ENCODE assay signal across 1 cellular context in the genomic region with DNA sequence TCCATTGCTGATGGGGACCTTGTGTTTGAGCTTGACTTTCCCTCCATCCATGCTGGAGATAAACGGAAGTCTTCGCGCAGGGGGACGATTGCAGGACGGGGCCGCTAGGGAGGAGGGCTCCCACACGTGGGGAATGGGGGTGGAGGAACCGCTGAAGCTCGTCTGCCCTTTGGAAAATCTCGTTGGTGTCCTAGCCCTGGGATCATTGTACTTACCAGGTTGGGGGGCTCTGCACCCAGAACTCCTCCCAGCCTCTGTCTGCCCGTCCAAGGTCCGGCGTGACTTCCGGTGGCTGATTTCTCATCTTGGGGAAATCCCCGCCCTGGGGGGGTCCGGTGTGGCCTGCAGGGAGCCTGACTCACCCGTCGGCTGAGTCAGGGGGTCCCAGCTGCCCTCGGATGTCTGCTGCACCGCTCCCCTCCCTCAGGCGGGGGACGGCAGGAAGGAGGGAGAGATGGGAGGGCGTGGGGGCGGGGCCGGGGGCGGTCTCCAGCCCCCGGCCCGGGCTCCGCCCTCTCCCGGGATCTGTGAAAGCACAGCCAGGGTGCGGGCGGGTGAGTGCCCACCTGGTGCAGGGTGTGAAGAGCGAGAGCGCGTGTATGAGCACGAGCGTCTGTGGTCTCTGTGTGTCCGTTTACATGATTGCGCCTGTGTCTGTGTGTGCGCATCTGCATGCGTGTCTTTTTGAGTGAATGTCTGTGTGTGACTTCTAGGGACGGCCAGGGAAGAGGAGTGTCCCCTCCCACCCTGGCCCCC.
TF ChIP-seq lines count a peak whose summit lies in the region.

No MANE protein-coding gene starts in this region.

TF ChIP-seq in K562, 482 proteins besides CTCF, POLR2A, EP300 and RAD21 (continued from another document and continues in another):
- TF ChIP-seq RCOR1 (IDR thresholded peaks at IDR 0.05; ENCODE audit: borderline replicate concordance in 1 of 2, low read depth in 2 of 2, low read length in 2 of 2) (peak in 1 of 2 experiments; percentile 40; a peak in 2 of 4 replicates), DNMT1 (IDR thresholded peaks at IDR 0.05) (no peak), ZBTB12 (CRISPR knock-in tag; IDR thresholded peaks at IDR 0.05) (no peak), C11orf30 (IDR thresholded peaks at IDR 0.05; ENCODE audit: low read depth) (0 out of 2 replicates have a peak, but pooled peaks have one; percentile 26), SMAD4 (CRISPR knock-in tag; conservative IDR thresholded peaks at IDR 0.05) (peak; percentile 44; the same call in 1 of the 2 replicates), EHMT2 (IDR thresholded peaks at IDR 0.05) (peak; percentile 38; the same call in 1 of the 2 replicates), EGR1 (conservative IDR thresholded peaks at IDR 0.05) (peak; percentile 88), RB1 (IDR thresholded peaks at IDR 0.05; ENCODE audit: low read depth) (peak; percentile 42), LEF1 (IDR thresholded peaks at IDR 0.05) (0 out of 2 replicates have a peak, but pooled peaks have one; percentile 31), PHF20 (IDR thresholded peaks at IDR 0.05; ENCODE audit: partially characterized antibody) (peak; percentile 87), ZNF431 (CRISPR knock-in tag; IDR thresholded peaks at IDR 0.05) (0 out of 2 replicates have a peak, but pooled peaks have one; percentile 51), ATF1 (CRISPR knock-in tag; IDR thresholded peaks at IDR 0.05) (no peak), ATF1 (tag; IDR thresholded peaks at IDR 0.05) (peak; percentile 55; the same call in 1 of the 2 replicates), LARP7 (IDR thresholded peaks at IDR 0.05) (peak; percentile 87; the same call in 1 of the 2 replicates), SMAD1 (IDR thresholded peaks at IDR 0.05; ENCODE audit: low read depth, low read length, partially characterized antibody) (no peak), TBL1XR1 (IDR thresholded peaks at IDR 0.05; ENCODE audit: low read length in 2 of 2) (no peak), L3MBTL2 (IDR thresholded peaks at IDR 0.05) (peak; percentile 96), PHF8 (IDR thresholded peaks at IDR 0.05; ENCODE audit: borderline replicate concordance, low read length) (peak; percentile 69; the same call in 1 of the 2 replicates), CAMTA2 (CRISPR knock-in tag; conservative IDR thresholded peaks at IDR 0.05) (no peak), E2F5 (CRISPR knock-in tag; IDR thresholded peaks at IDR 0.05) (no peak), ZNF79 (CRISPR knock-in tag; IDR thresholded peaks at IDR 0.05; ENCODE audit: low read depth) (no peak), ZNF3 (CRISPR knock-in tag; IDR thresholded peaks at IDR 0.05) (no peak), GATAD2A (IDR thresholded peaks at IDR 0.05) (peak; percentile 55; the same call in 1 of the 2 replicates), ARID2 (IDR thresholded peaks at IDR 0.05) (0 out of 2 replicates have a peak, but pooled peaks have one; percentile 40), ZNF175 (CRISPR knock-in tag; IDR thresholded peaks at IDR 0.05; ENCODE audit: low read depth) (no peak), RBFOX2 (IDR thresholded peaks at IDR 0.05; ENCODE audit: low read depth, low read length) (peak; percentile 78), CHD1 (IDR thresholded peaks at IDR 0.05; ENCODE audit: low read length) (peak; percentile 2), ZNF197 (CRISPR knock-in tag; IDR thresholded peaks at IDR 0.05; ENCODE audit: low read depth) (peak; percentile 24; the same call in 1 of the 2 replicates), SAFB (IDR thresholded peaks at IDR 0.05; ENCODE audit: borderline replicate concordance, low read depth, low read length) (no peak), POLR2G (IDR thresholded peaks at IDR 0.05; ENCODE audit: low read depth, low read length) (peak; percentile 72), THRAP3 (IDR thresholded peaks at IDR 0.05; ENCODE audit: borderline replicate concordance) (no peak), BACH1 (tag; IDR thresholded peaks at IDR 0.05) (no peak), TAF7 (tag; IDR thresholded peaks at IDR 0.05) (peak; percentile 44; the same call in 1 of the 2 replicates), ZNF146 (CRISPR knock-in tag; IDR thresholded peaks at IDR 0.05; ENCODE audit: unreplicated experiment) (no peak), ZNF184 (CRISPR knock-in tag; IDR thresholded peaks at IDR 0.05) (no peak), ATF7 (IDR thresholded peaks at IDR 0.05) (peak; percentile 50; the same call in 1 of the 2 replicates), KLF1 (tag; IDR thresholded peaks at IDR 0.05) (peak; percentile 46; the same call in 1 of the 2 replicates), ZBTB7A (IDR thresholded peaks at IDR 0.05; ENCODE audit: borderline replicate concordance, control insufficient read depth, low read depth, low read length) (peak; percentile 94), SIN3B (IDR thresholded peaks at IDR 0.05; ENCODE audit: low read depth) (0 out of 2 replicates have a peak, but pooled peaks have one; percentile 11), HLTF (IDR thresholded peaks at IDR 0.05) (no peak), BHLHE40 (IDR thresholded peaks at IDR 0.05; ENCODE audit: low read length) (0 out of 2 replicates have a peak, but pooled peaks have one; percentile 41), RAD51 (IDR thresholded peaks at IDR 0.05; ENCODE audit: borderline replicate concordance, low read depth) (peak; percentile 32; the same call in 1 of the 2 replicates), HMG20B (CRISPR knock-in tag; IDR thresholded peaks at IDR 0.05) (no peak), NCOA6 (IDR thresholded peaks at IDR 0.05) (peak; percentile 83), NFRKB (IDR thresholded peaks at IDR 0.05; ENCODE audit: low read depth) (peak; percentile 83), ATF6 (CRISPR knock-in tag; IDR thresholded peaks at IDR 0.05) (no peak)
- TF ChIP-seq, protein P1, sequence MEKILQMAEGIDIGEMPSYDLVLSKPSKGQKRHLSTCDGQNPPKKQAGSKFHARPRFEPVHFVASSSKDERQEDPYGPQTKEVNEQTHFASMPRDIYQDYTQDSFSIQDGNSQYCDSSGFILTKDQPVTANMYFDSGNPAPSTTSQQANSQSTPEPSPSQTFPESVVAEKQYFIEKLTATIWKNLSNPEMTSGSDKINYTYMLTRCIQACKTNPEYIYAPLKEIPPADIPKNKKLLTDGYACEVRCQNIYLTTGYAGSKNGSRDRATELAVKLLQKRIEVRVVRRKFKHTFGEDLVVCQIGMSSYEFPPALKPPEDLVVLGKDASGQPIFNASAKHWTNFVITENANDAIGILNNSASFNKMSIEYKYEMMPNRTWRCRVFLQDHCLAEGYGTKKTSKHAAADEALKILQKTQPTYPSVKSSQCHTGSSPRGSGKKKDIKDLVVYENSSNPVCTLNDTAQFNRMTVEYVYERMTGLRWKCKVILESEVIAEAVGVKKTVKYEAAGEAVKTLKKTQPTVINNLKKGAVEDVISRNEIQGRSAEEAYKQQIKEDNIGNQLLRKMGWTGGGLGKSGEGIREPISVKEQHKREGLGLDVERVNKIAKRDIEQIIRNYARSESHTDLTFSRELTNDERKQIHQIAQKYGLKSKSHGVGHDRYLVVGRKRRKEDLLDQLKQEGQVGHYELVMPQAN (IDR thresholded peaks at IDR 0.05; ENCODE audit: borderline replicate concordance): peak; percentile 90
- TF ChIP-seq, protein P2, sequence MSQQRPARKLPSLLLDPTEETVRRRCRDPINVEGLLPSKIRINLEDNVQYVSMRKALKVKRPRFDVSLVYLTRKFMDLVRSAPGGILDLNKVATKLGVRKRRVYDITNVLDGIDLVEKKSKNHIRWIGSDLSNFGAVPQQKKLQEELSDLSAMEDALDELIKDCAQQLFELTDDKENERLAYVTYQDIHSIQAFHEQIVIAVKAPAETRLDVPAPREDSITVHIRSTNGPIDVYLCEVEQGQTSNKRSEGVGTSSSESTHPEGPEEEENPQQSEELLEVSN (IDR thresholded peaks at IDR 0.05; ENCODE audit: borderline replicate concordance in 1 of 2, extremely low read depth in 1 of 2, insufficient read depth in 1 of 2, insufficient read length in 1 of 2, low read depth in 1 of 2, low read length in 1 of 2, poor library complexity in 1 of 2, severe bottlenecking in 1 of 2): peak; percentile 88 to 95
- TF ChIP-seq, protein P3, sequence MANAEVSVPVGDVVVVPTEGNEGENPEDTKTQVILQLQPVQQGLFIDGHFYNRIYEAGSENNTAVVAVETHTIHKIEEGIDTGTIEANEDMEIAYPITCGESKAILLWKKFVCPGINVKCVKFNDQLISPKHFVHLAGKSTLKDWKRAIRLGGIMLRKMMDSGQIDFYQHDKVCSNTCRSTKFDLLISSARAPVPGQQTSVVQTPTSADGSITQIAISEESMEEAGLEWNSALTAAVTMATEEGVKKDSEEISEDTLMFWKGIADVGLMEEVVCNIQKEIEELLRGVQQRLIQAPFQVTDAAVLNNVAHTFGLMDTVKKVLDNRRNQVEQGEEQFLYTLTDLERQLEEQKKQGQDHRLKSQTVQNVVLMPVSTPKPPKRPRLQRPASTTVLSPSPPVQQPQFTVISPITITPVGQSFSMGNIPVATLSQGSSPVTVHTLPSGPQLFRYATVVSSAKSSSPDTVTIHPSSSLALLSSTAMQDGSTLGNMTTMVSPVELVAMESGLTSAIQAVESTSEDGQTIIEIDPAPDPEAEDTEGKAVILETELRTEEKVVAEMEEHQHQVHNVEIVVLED (CRISPR knock-in tag; IDR thresholded peaks at IDR 0.05): no peak
- TF ChIP-seq, protein P4, sequence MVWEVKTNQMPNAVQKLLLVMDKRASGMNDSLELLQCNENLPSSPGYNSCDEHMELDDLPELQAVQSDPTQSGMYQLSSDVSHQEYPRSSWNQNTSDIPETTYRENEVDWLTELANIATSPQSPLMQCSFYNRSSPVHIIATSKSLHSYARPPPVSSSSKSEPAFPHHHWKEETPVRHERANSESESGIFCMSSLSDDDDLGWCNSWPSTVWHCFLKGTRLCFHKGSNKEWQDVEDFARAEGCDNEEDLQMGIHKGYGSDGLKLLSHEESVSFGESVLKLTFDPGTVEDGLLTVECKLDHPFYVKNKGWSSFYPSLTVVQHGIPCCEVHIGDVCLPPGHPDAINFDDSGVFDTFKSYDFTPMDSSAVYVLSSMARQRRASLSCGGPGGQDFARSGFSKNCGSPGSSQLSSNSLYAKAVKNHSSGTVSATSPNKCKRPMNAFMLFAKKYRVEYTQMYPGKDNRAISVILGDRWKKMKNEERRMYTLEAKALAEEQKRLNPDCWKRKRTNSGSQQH (CRISPR knock-in tag; IDR thresholded peaks at IDR 0.05): no peak
- TF ChIP-seq, protein P5, sequence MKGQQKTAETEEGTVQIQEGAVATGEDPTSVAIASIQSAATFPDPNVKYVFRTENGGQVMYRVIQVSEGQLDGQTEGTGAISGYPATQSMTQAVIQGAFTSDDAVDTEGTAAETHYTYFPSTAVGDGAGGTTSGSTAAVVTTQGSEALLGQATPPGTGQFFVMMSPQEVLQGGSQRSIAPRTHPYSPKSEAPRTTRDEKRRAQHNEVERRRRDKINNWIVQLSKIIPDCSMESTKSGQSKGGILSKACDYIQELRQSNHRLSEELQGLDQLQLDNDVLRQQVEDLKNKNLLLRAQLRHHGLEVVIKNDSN (CRISPR knock-in tag; IDR thresholded peaks at IDR 0.05): peak; percentile 66
- TF ChIP-seq, protein P6, sequence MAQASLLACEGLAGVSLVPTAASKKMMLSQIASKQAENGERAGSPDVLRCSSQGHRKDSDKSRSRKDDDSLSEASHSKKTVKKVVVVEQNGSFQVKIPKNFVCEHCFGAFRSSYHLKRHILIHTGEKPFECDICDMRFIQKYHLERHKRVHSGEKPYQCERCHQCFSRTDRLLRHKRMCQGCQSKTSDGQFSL (CRISPR knock-in tag; IDR thresholded peaks at IDR 0.05): no peak; the same call in none of the 2 replicates
- TF ChIP-seq, protein P6 (tag; IDR thresholded peaks at IDR 0.05): peak in 1 of 2 experiments; percentile 54; a peak in 2 of 4 replicates
